ENCODE assay signal across 24 cellular contexts in genomic region chr5:80934751-80935150, GRCh38.
"Had no signal": no experiment of that assay in that cellular context is flagged by ENCODE, and none has a peak within 500 bp of the region (broad histone marks: within the 10 kb centered on the region; RNA-seq: fewer than 3 reads in every experiment).

No MANE protein-coding gene starts in this region.

- H3K27me3 ChIP-seq: brain microvascular endothelial cell, tibial nerve had no signal

- H3K4me1 ChIP-seq: tibial nerve had no signal

- H3K27ac ChIP-seq: brain microvascular endothelial cell, tibial nerve, VCaP had no signal

- H3K36me3 ChIP-seq: brain microvascular endothelial cell, tibial nerve had no signal

- DNase-seq: activated CD4-positive, alpha-beta T cell treated with anti-CD3 and anti-CD28 coated beads for 48 hours; activated CD4-positive, alpha-beta T cell treated with anti-CD3 and anti-CD28 coated beads, Interleukin-2, amount 50 U/mL, for 48 hours; activated CD8-positive, alpha-beta memory T cell treated with anti-CD3 and anti-CD28 coated beads for 24 hours; activated effector memory CD4-positive, alpha-beta T cell treated with anti-CD3 and anti-CD28 coated beads, Interleukin-2, amount 50 U/mL, for 16 hours; activated naive CD4-positive, alpha-beta T cell treated with anti-CD3 and anti-CD28 coated beads, Interleukin-2, amount 50 U/mL, for 16 hours; activated T-cell treated with anti-CD3 and anti-CD28 coated beads, Interleukin-2, amount 50 U/mL, for 1 hour; amniotic stem cell; brain microvascular endothelial cell; cortex of kidney; effector memory CD8-positive, alpha-beta T cell; left cardiac atrium; left ventricle myocardium superior; posterior cingulate gyrus; right cardiac atrium; stimulated activated CD4-positive, alpha-beta T cell treated with anti-CD3 and anti-CD28 coated beads, Interleukin-2, amount 100 ng/mL, for 48 hours; stimulated activated naive CD4-positive, alpha-beta T cell treated with Interleukin-2 at 50 U/mL for 16 hours; T-helper 1 cell had no signal

- H3K4me3 Mint-ChIP-seq: activated T-helper 1 cell treated with anti-CD3 and anti-CD28 coated beads, Interleukin-12 subunit alpha, Interleukin-12 subunit beta, Interleukin-2, Interleukin-4 antibody, amounts not matched to agents 30 ng/mL and 10 ng/mL and 1 ng/mL, durations not matched to agents 14 hours and 24 hours and 36 hours; effector memory CD8-positive, alpha-beta T cell; nephron; T-helper 2 cell treated with Interferon-gamma antibody and Interleukin-4, amounts not matched to agents 5 μg/mL and 100 μg/mL, for 36 hours had no signal

- H3K27ac Mint-ChIP-seq: activated T-helper 1 cell treated with anti-CD3 and anti-CD28 coated beads, Interleukin-12 subunit alpha, Interleukin-12 subunit beta, Interleukin-2, Interleukin-4 antibody, amounts not matched to agents 30 ng/mL and 10 ng/mL and 1 ng/mL, durations not matched to agents 14 hours and 24 hours and 36 hours; effector memory CD8-positive, alpha-beta T cell; nephron; T-helper 2 cell treated with Interferon-gamma antibody and Interleukin-4, amounts not matched to agents 5 μg/mL and 100 μg/mL, for 36 hours had no signal

- H3K4me3 ChIP-seq: tibial nerve had no signal

- H3K9me3 ChIP-seq: tibial nerve had no signal

- ATAC-seq: activated CD4-positive, CD25-positive, alpha-beta regulatory T cell treated with anti-CD3 and anti-CD28 coated beads, Interleukin-2, amount 50 U/mL, for 24 hours; effector memory CD8-positive, alpha-beta T cell; esophagus mucosa; left cardiac atrium; left ventricle myocardium superior; right cardiac atrium had no signal

- H3K9me3 Mint-ChIP-seq: activated T-helper 1 cell treated with anti-CD3 and anti-CD28 coated beads, Interleukin-12 subunit alpha, Interleukin-12 subunit beta, Interleukin-2, Interleukin-4 antibody, amounts not matched to agents 30 ng/mL and 10 ng/mL and 1 ng/mL, durations not matched to agents 14 hours and 24 hours and 36 hours; effector memory CD8-positive, alpha-beta T cell; nephron; T-helper 2 cell treated with Interferon-gamma antibody and Interleukin-4, amounts not matched to agents 5 μg/mL and 100 μg/mL, for 36 hours had no signal
